Comparison of ENCODE assay signal across 15 cellular contexts in genomic region chr12:29962276-29963035, GRCh38.
A peak's percentile ranks its signal among the peaks of the same experiment; 100 is the strongest.
DNase-seq lines count a peak whose midpoint lies in the region; TF ChIP-seq lines count a peak whose summit lies in the region.
"Had no signal": no experiment of that assay in that cellular context is flagged by ENCODE, and none has a peak within 500 bp of the region (broad histone marks: within the 10 kb centered on the region; RNA-seq: fewer than 3 reads in every experiment).

No MANE protein-coding gene starts in this region.

- no peaks in the 10 kb centered on the region for H4K20me1 ChIP-seq in BLaER1
- H4K20me1 ChIP-seq in BLaER1 treated with 17β-estradiol and CSF1 and Interleukin-3, amounts not matched to agents 10 nM and 100 nM, result no peaks in the 10 kb centered on the region

- WGBS in esophagus muscularis mucosa, result 84% methylated on average over 6 of the region's 6 CpGs

- TF ChIP-seq POLR2A in esophagus muscularis mucosa (IDR thresholded peaks at IDR 0.05; ENCODE audit: low read depth), result no peak

- H3K9me3 ChIP-seq in BLaER1, result no peaks in the 10 kb centered on the region
- peaks cover 0 to 3% (median 0%) of the 10 kb centered on the region in 11 experiments; a peak in 1 of 22 replicates for H3K9me3 ChIP-seq in BLaER1 treated with 17β-estradiol and CSF1 and Interleukin-3, amounts not matched to agents 10 nM and 100 nM (replicated peaks in 1 of 11)
- H3K9me3 ChIP-seq in esophagus muscularis mucosa, result no peaks in the 10 kb centered on the region
- H3K9me3 ChIP-seq: HAP-1 had no signal

- TF ChIP-seq CTCF in esophagus muscularis mucosa (IDR thresholded peaks at IDR 0.05), result no peak

- no peak overlapping the region for H3K9ac ChIP-seq in BLaER1
- no peak overlapping the region for H3K9ac ChIP-seq in BLaER1 treated with 17β-estradiol and CSF1 and Interleukin-3, amounts not matched to agents 10 nM and 100 nM

- no peaks in the 10 kb centered on the region for H3K36me3 ChIP-seq in BLaER1
- no peaks in the 10 kb centered on the region for H3K36me3 ChIP-seq in BLaER1 treated with 17β-estradiol and CSF1 and Interleukin-3, amounts not matched to agents 10 nM and 100 nM
- H3K36me3 ChIP-seq in esophagus muscularis mucosa, result no peaks in the 10 kb centered on the region
- H3K36me3 ChIP-seq: HAP-1 had no signal

- H3K27ac ChIP-seq in BLaER1 (no peak overlapping the region), esophagus muscularis mucosa (replicated peaks in 1 of 4) (no peak overlapping the region)
- no peak overlapping the region for H3K27ac ChIP-seq in BLaER1 treated with 17β-estradiol and CSF1 and Interleukin-3, amounts not matched to agents 10 nM and 100 nM

- intact Hi-C loops in esophagus muscularis mucosa (cut with DNase I), result no loop called here

- no peaks in the 10 kb centered on the region for H3K27me3 ChIP-seq in BLaER1
- no peaks in the 10 kb centered on the region for H3K27me3 ChIP-seq in BLaER1 treated with 17β-estradiol and CSF1 and Interleukin-3, amounts not matched to agents 10 nM and 100 nM
- no peaks in the 10 kb centered on the region for H3K27me3 ChIP-seq in esophagus muscularis mucosa

- H3K4me2 ChIP-seq in BLaER1, result peak overlapping the region; percentile 14
- H3K4me2 ChIP-seq in BLaER1 treated with 17β-estradiol and CSF1 and Interleukin-3, amounts not matched to agents 10 nM and 100 nM, result peak overlapping the region in 6 of 11 experiments; percentile 2 to 54 (median 34); a peak in 8 of 22 replicates

- H3K4me1 ChIP-seq in BLaER1 (peaks cover 18% of the 10 kb centered on the region), esophagus muscularis mucosa (peaks cover 0 to 7% (median 0%) of the 10 kb centered on the region in 4 donors)
- H3K4me1 ChIP-seq in BLaER1 treated with 17β-estradiol and CSF1 and Interleukin-3, amounts not matched to agents 10 nM and 100 nM, result peaks cover 0 to 22% (median 9%) of the 10 kb centered on the region in 10 experiments; a peak in 12 of 20 replicates
- H3K4me1 ChIP-seq: HAP-1 had no signal

- peak; percentile 77 for DNase-seq in NCI-H1048 (lab: John Stamatoyannopoulos, UW)
- DNase-seq in foreskin melanocyte, result peak; percentile 84
- DNase-seq in esophagus muscularis mucosa (ENCODE audit: extremely low spot score), result no peak
- DNase-seq in NCI-H2107 (lab: John Stamatoyannopoulos, UW), result no peak
- DNase-seq: Calu3; CD4-positive, alpha-beta T cell; CD8-positive, alpha-beta memory T cell; COR-L47; DMS53; DMS79 treated with DMSO at 0.1 percent for 48 hours; GF-D8; GOT3 had no signal

- no peak for TF ChIP-seq EP300 in esophagus muscularis mucosa (IDR thresholded peaks at IDR 0.05)

- no peak overlapping the region for H3K4me3 ChIP-seq in BLaER1
- H3K4me3 ChIP-seq in BLaER1 treated with 17β-estradiol and CSF1 and Interleukin-3, amounts not matched to agents 10 nM and 100 nM, result no peak overlapping the region
- no peak overlapping the region for H3K4me3 ChIP-seq in esophagus muscularis mucosa
- H3K4me3 ChIP-seq: HAP-1 had no signal

Comparison
In these comparisons a context has a peak if more than half of its experiments do, and no peak if none do; other contexts are left out.
1. DNase-seq: peak in NCI-H1048 (single experiment) and foreskin melanocyte (single experiment); none in esophagus muscularis mucosa (single experiment) and NCI-H2107 (single experiment).